In genomic region chr2:108575132-108575966, GRCh38 we compare ENCODE assay signal across 8 cellular contexts. TPM values are rescaled to one million over a fixed set of nuclear protein-coding genes. Genes with fewer than 3 reads are reported as not detected.
DNase-seq lines count a peak whose midpoint lies in the region; ATAC-seq, FAIRE-seq and TF ChIP-seq lines count a peak whose summit lies in the region.

No MANE protein-coding gene starts in this region.

- no peak overlapping the region for H3K4me2 ChIP-seq in MM.1S (ENCODE audit: low read depth, low read length)

- no peak overlapping the region for H3K4me3 ChIP-seq in MM.1S (ENCODE audit: low read length)

- peaks cover 88% of the 10 kb centered on the region for H3K79me2 ChIP-seq in MM.1S (ENCODE audit: low read length)

- H3K9ac ChIP-seq in MM.1S (ENCODE audit: low read length), result no peak overlapping the region

- H3K9me2 ChIP-seq in MM.1S (replicated peaks; ENCODE audit: insufficient read depth, low read length), result no peaks in the 10 kb centered on the region

- TF ChIP-seq CTCF in MM.1S (IDR thresholded peaks at IDR 0.05; ENCODE audit: low read length), result no peak

- no peak overlapping the region for H2AFZ ChIP-seq in MM.1S (ENCODE audit: low read length)

- H4K20me1 ChIP-seq in MM.1S (ENCODE audit: insufficient read depth, low read length), result no peaks in the 10 kb centered on the region

- H3K27me3 ChIP-seq in MM.1S (replicated peaks; ENCODE audit: insufficient read depth, low read length), result no peaks in the 10 kb centered on the region

- H3F3A ChIP-seq in MM.1S (ENCODE audit: insufficient read depth, low read length), result no peaks in the 10 kb centered on the region

- peak; percentile 70 for FAIRE-seq in RCC 7860 (lab: Jason Lieb, UNC)

- H3K9me3 ChIP-seq in MM.1S (replicated peaks; ENCODE audit: insufficient read depth, low read length), result no peaks in the 10 kb centered on the region

- H3K4me1 ChIP-seq in MM.1S (ENCODE audit: low read length), result no peaks in the 10 kb centered on the region

- ATAC-seq in GM18858 (IDR thresholded peaks at IDR 0.05; ENCODE audit: unreplicated experiment), result peak; percentile 73
- peak; percentile 54 for ATAC-seq in HG02610 (IDR thresholded peaks at IDR 0.05; ENCODE audit: unreplicated experiment)

- DNase-seq in RCC 7860 (ENCODE audit: low spot score) (peak; percentile 39), myocyte (ENCODE audit: low read depth) (peak; percentile 45), NCI-H748 treated with DMSO at 0.1 percent for 48 hours (lab: John Stamatoyannopoulos, UW) (no peak), MM.1S (no peak), T-helper 9 cell (no peak)
- no peak for DNase-seq in activated CD4-positive, CD25-positive, alpha-beta regulatory T cell treated with anti-CD3 and anti-CD28 coated beads, Interleukin-2, amount 50 U/mL, for 72 hours

- no peak overlapping the region for H3K27ac ChIP-seq in MM.1S (ENCODE audit: low read length)

- H3K36me3 ChIP-seq in MM.1S (replicated peaks; ENCODE audit: insufficient read depth, low read length), result no peaks in the 10 kb centered on the region

RNA-seq across cellular contexts. Expression of gene LIMS1, which starts 41.1 kb away (rescaled TPM):
- 185 and 201 TPM in 2 replicates for total RNA-seq in myocyte
- polyA plus RNA-seq in myocyte (2012), result 112 TPM

Comparison
In these comparisons a context has a peak if more than half of its experiments do, and no peak if none do; other contexts are left out.
1. DNase-seq: peak in RCC 7860 (single experiment) and myocyte (single experiment); none in NCI-H748 treated with DMSO at 0.1 percent for 48 hours (single experiment), MM.1S (single experiment), T-helper 9 cell (single experiment) and activated CD4-positive, CD25-positive, alpha-beta regulatory T cell treated with anti-CD3 and anti-CD28 coated beads, Interleukin-2, amount 50 U/mL, for 72 hours (single experiment).